ENCODE assay signal across 2 cellular contexts in genomic region chr14:39212034-39212433, GRCh38.
TF ChIP-seq lines count a peak whose summit lies in the region.

No MANE protein-coding gene starts in this region.

TF ChIP-seq in SK-N-SH treated with all-trans-retinoic acid at 6 μM for 48 hours, 23 proteins besides CTCF, POLR2A, EP300 and RAD21 (continued from another document):
- TF ChIP-seq TSHZ2 (CRISPR knock-in tag; IDR thresholded peaks at IDR 0.05): no peak
- no peak for TF ChIP-seq POU6F1 (CRISPR knock-in tag; IDR thresholded peaks at IDR 0.05; ENCODE audit: borderline replicate concordance, low read depth)
- TF ChIP-seq CREB5 (CRISPR knock-in tag; IDR thresholded peaks at IDR 0.05; ENCODE audit: low read depth): no peak
- TF ChIP-seq BACH2 (CRISPR knock-in tag; IDR thresholded peaks at IDR 0.05; ENCODE audit: borderline replicate concordance): no peak
- no peak for TF ChIP-seq ZFP3 (CRISPR knock-in tag; IDR thresholded peaks at IDR 0.05)
- no peak for TF ChIP-seq ZNF565 (CRISPR knock-in tag; conservative IDR thresholded peaks at IDR 0.05; ENCODE audit: low read depth)
- no peak for TF ChIP-seq RARB (CRISPR knock-in tag; IDR thresholded peaks at IDR 0.05)

TF ChIP-seq in SK-N-SH, 30 proteins besides CTCF, POLR2A, EP300 and RAD21 (continued from another document):
- TF ChIP-seq REST (IDR thresholded peaks at IDR 0.05; ENCODE audit: low read depth, low read length): no peak
- no peak for TF ChIP-seq MEF2A (IDR thresholded peaks at IDR 0.05; ENCODE audit: borderline replicate concordance, low read depth)
- TF ChIP-seq JUND (IDR thresholded peaks at IDR 0.05): no peak
- TF ChIP-seq USF1 (IDR thresholded peaks at IDR 0.05; ENCODE audit: borderline replicate concordance, low read depth): no peak
- TF ChIP-seq ZBTB33 (IDR thresholded peaks at IDR 0.05; ENCODE audit: borderline replicate concordance, low read depth): no peak
- no peak for TF ChIP-seq RXRA (IDR thresholded peaks at IDR 0.05; ENCODE audit: borderline replicate concordance, low read depth)
- no peak for TF ChIP-seq TEAD4 (IDR thresholded peaks at IDR 0.05; ENCODE audit: borderline replicate concordance, insufficient read depth)
- no peak for TF ChIP-seq ELF1 (IDR thresholded peaks at IDR 0.05)
TF ChIP-seq in SK-N-SH: peak in this region for 0.
